ENCODE assay signal across 22 cellular contexts in the genomic region with DNA sequence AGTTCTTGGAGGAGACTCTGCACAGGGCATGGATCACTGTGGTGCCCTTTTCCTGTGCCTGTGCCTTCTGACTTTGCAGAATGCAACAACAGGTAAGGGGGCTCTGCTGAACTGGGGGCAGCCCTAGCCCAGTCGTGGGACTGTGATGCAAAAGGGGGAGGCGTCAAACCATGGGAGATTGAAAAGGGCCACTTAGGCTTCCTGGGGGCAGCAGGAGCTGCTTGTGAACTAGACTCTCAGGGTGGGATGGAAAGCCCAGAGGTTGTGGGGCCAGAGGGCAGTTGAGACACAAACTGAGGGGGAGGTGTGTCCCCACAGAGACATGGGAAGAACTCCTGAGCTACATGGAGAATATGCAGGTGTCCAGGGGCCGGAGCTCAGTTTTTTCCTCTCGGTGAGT. TPM values are rescaled to one million over a fixed set of nuclear protein-coding genes. Genes with fewer than 3 reads are reported as not detected.
DNase-seq lines count a peak whose midpoint lies in the region; ATAC-seq and TF ChIP-seq lines count a peak whose summit lies in the region.
"Had no signal": no experiment of that assay in that cellular context is flagged by ENCODE, and none has a peak within 500 bp of the region (broad histone marks: within the 10 kb centered on the region; RNA-seq: fewer than 3 reads in every experiment).

No MANE protein-coding gene starts in this region.

- no peak for ATAC-seq in natural killer cell treated with Interleukin-12 subunit alpha and Interleukin-12 subunit beta and Interleukin-15 and Interleukin-18, amount 100 ng/mL, for 72 hours
- no peak for ATAC-seq in HG03442 (IDR thresholded peaks at IDR 0.05; ENCODE audit: unreplicated experiment)

- peak overlapping the region; percentile 31 for H3K4me3 Mint-ChIP-seq in endothelial cell (ENCODE audit: unreplicated experiment)
- no peak overlapping the region for H3K4me3 Mint-ChIP-seq in natural killer cell treated with Interleukin-12 subunit alpha and Interleukin-12 subunit beta and Interleukin-15 and Interleukin-18, amount 100 ng/mL, for 72 hours
- H3K4me3 Mint-ChIP-seq: CD14-positive monocyte, HFFc6 had no signal

- no peaks in the 10 kb centered on the region for H3K4me1 Mint-ChIP-seq in endothelial cell (ENCODE audit: unreplicated experiment)
- H3K4me1 Mint-ChIP-seq in natural killer cell treated with Interleukin-12 subunit alpha and Interleukin-12 subunit beta and Interleukin-15 and Interleukin-18, amount 100 ng/mL, for 72 hours (ENCODE audit: low read depth in 2 of 2): peaks cover 32 to 50% of the 10 kb centered on the region in 2 donors
- H3K4me1 Mint-ChIP-seq: CD14-positive monocyte had no signal

- DNase-seq in activated CD8-positive, alpha-beta memory T cell treated with anti-CD3 and anti-CD28 coated beads for 24 hours: peak; percentile 47
- no peak for DNase-seq in activated CD8-positive, alpha-beta memory T cell treated with anti-CD3 and anti-CD28 coated beads, Interleukin-2, amount 50 U/mL, for 4 hours
- DNase-seq in endothelial cell (ENCODE audit: low spot score): no peak
- DNase-seq in natural killer cell treated with Interleukin-12 subunit alpha and Interleukin-12 subunit beta and Interleukin-15 and Interleukin-18, amount 100 ng/mL, for 72 hours (ENCODE audit: low spot score): no peak
- DNase-seq in GF-D8 (lab: John Stamatoyannopoulos, UW): no peak
- no peak for DNase-seq in NCI-H748 (lab: John Stamatoyannopoulos, UW; ENCODE audit: unreplicated experiment)
- DNase-seq: BE2C; Calu3; CD8-positive, alpha-beta memory T cell; DMS79 treated with DMSO at 0.1 percent for 48 hours; GOT3; HFFc6; IMR-90; MM.1S; NCI-H2029; NCI-H446 treated with DMSO at 0.1 percent for 48 hours; NCI-H526 treated with DMSO at 0.1 percent for 48 hours; RPMI8226; SHP77 had no signal

- no peak for TF ChIP-seq CTCF in endothelial cell (IDR thresholded peaks at IDR 0.05; ENCODE audit: unreplicated experiment)

- peaks cover 14% of the 10 kb centered on the region for H3K36me3 Mint-ChIP-seq in endothelial cell (ENCODE audit: low read depth, unreplicated experiment)
- H3K36me3 Mint-ChIP-seq in natural killer cell treated with Interleukin-12 subunit alpha and Interleukin-12 subunit beta and Interleukin-15 and Interleukin-18, amount 100 ng/mL, for 72 hours: peaks cover 36% of the 10 kb centered on the region

- peaks cover 12% of the 10 kb centered on the region for H3K27me3 Mint-ChIP-seq in endothelial cell (ENCODE audit: unreplicated experiment)
- no peaks in the 10 kb centered on the region for H3K27me3 Mint-ChIP-seq in natural killer cell treated with Interleukin-12 subunit alpha and Interleukin-12 subunit beta and Interleukin-15 and Interleukin-18, amount 100 ng/mL, for 72 hours
- H3K27me3 Mint-ChIP-seq: CD8-positive, alpha-beta memory T cell had no signal

- H3K9me3 Mint-ChIP-seq in endothelial cell (ENCODE audit: unreplicated experiment): peaks cover 8% of the 10 kb centered on the region
- H3K9me3 Mint-ChIP-seq in natural killer cell treated with Interleukin-12 subunit alpha and Interleukin-12 subunit beta and Interleukin-15 and Interleukin-18, amount 100 ng/mL, for 72 hours: peaks cover 6% of the 10 kb centered on the region

- H3K27ac Mint-ChIP-seq in endothelial cell (ENCODE audit: unreplicated experiment): peak overlapping the region; percentile 57
- peak overlapping the region; percentile 10 to 63 for H3K27ac Mint-ChIP-seq in natural killer cell treated with Interleukin-12 subunit alpha and Interleukin-12 subunit beta and Interleukin-15 and Interleukin-18, amount 100 ng/mL, for 72 hours
- H3K27ac Mint-ChIP-seq: HFFc6 had no signal

RNA-seq across cellular contexts. Expression of gene ADGRG5, which starts 19.6 kb away (rescaled TPM):
- 0.28 TPM for total RNA-seq in endothelial cell (ENCODE audit: unreplicated experiment)
- total RNA-seq in natural killer cell treated with Interleukin-12 subunit alpha and Interleukin-12 subunit beta and Interleukin-15 and Interleukin-18, amount 100 ng/mL, for 72 hours: 10 to 100 TPM; 86.8 to 95.0 TPM
- total RNA-seq: HFFc6, IMR-90, SK-MEL-5 had no signal

RNA-seq across cellular contexts. Expression of gene CCDC102A, which starts 25.7 kb away (rescaled TPM):
- total RNA-seq in endothelial cell (ENCODE audit: unreplicated experiment): 14.6 TPM
- total RNA-seq in natural killer cell treated with Interleukin-12 subunit alpha and Interleukin-12 subunit beta and Interleukin-15 and Interleukin-18, amount 100 ng/mL, for 72 hours: 10 to 100 TPM; 13.9 to 21.5 TPM

Comparison
In these comparisons a context has a peak if more than half of its experiments do, and no peak if none do; other contexts are left out.
1. RNA of gene ADGRG5, which starts 19.6 kb away (total RNA-seq): 86.8 to 95.0 TPM in natural killer cell treated with Interleukin-12 subunit alpha and Interleukin-12 subunit beta and Interleukin-15 and Interleukin-18, amount 100 ng/mL, for 72 hours; 0.28 TPM in endothelial cell (single experiment); every median in the first group is over 10 times any median in the second.